17 cellular contexts compared by ENCODE assay signal in genomic region chr4:77348815-77349214, GRCh38.
"Had no signal": no experiment of that assay in that cellular context is flagged by ENCODE, and none has a peak within 500 bp of the region (broad histone marks: within the 10 kb centered on the region; RNA-seq: fewer than 3 reads in every experiment).

No MANE protein-coding gene starts in this region.

- H3K9me2 ChIP-seq: SK-N-SH had no signal

- H3K9me3 ChIP-seq: SK-N-SH had no signal

- DNase-seq: KBM-7, NCI-H1048, NCI-H1105, NCI-H1417, NCI-H1436 treated with DMSO at 0.1 percent for 48 hours, NCI-H1694, NCI-H187 treated with DMSO at 0.1 percent for 48 hours, NCI-H2029 treated with DMSO at 0.1 percent for 48 hours, NCI-H2171 treated with DMSO at 0.1 percent for 48 hours, NCI-H345, NCI-H446 treated with DMSO at 0.1 percent for 48 hours, NCI-H510A treated with DMSO at 0.1 percent for 48 hours, NCI-H526, SHP77, SK-N-SH, SW 1271 had no signal

- H3K27ac ChIP-seq: RWPE1 had no signal

- H3K4me2 ChIP-seq: SK-N-SH had no signal
